ENCODE assay signal across 29 cellular contexts in the genomic region with DNA sequence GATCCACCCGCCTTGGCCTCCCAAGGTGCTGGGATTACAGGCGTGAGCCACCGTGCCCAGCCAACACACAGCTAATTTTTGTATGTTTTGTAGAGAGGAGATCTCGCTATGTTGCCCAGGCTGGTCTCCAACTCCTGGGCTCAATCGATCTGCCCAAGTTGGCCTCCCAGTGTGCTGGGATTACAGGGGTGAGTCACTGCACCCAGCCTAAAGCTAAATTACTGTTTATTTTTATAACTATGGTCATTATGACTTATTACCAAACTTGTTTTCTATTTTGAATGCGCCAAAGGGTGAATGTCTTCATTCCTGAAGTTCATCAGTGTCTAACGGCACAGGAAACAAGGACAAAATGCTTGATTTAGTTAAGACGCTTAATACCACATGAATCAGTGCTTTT. TPM values are rescaled to one million over a fixed set of nuclear protein-coding genes. Genes with fewer than 3 reads are reported as not detected.
"Had no signal": no experiment of that assay in that cellular context is flagged by ENCODE, and none has a peak within 500 bp of the region (broad histone marks: within the 10 kb centered on the region; RNA-seq: fewer than 3 reads in every experiment).

No MANE protein-coding gene starts in this region.

- H3K4me3 ChIP-seq: coronary artery, esophagus squamous epithelium, gastroesophageal sphincter, heart left ventricle, left lung, neural progenitor cell, right atrium auricular region, smooth muscle cell, testis, tibial artery had no signal

- H3K36me3 ChIP-seq: esophagus squamous epithelium, gastroesophageal sphincter, heart left ventricle, left lung, neural progenitor cell, right atrium auricular region, tibial artery had no signal

- H3K36me3 Mint-ChIP-seq: naive thymus-derived CD4-positive, alpha-beta T cell; neural progenitor cell; stimulated activated effector memory CD8-positive, alpha-beta T cell treated with anti-CD3 and anti-CD28 coated beads, Interleukin-12 subunit alpha, Interleukin-12 subunit beta, amount 100 ng/mL, for 72 hours; type B pancreatic cell had no signal

- H3K4me2 ChIP-seq: neural progenitor cell, smooth muscle cell had no signal

- H3K27ac Mint-ChIP-seq: naive thymus-derived CD4-positive, alpha-beta T cell; nephron; neural progenitor cell; progenitor cell of endocrine pancreas; stimulated activated effector memory CD8-positive, alpha-beta T cell treated with anti-CD3 and anti-CD28 coated beads, Interleukin-12 subunit alpha, Interleukin-12 subunit beta, amount 100 ng/mL, for 72 hours; type B pancreatic cell had no signal

- H3K4me1 ChIP-seq: esophagus squamous epithelium, foreskin keratinocyte, gastroesophageal sphincter, heart left ventricle, left lung, neural progenitor cell, parathyroid adenoma, right atrium auricular region, tibial artery had no signal

- H3K9me3 ChIP-seq: esophagus squamous epithelium, gastroesophageal sphincter, heart left ventricle, left lung, right atrium auricular region, testis, tibial artery had no signal

- H3K9ac ChIP-seq: neural progenitor cell, parathyroid adenoma had no signal

- H3K4me3 Mint-ChIP-seq: naive thymus-derived CD4-positive, alpha-beta T cell; nephron; neural progenitor cell; stimulated activated effector memory CD8-positive, alpha-beta T cell treated with anti-CD3 and anti-CD28 coated beads, Interleukin-12 subunit alpha, Interleukin-12 subunit beta, amount 100 ng/mL, for 72 hours; type B pancreatic cell had no signal

- H2AFZ ChIP-seq: neural progenitor cell, parathyroid adenoma had no signal

- H3K4me1 Mint-ChIP-seq: naive thymus-derived CD4-positive, alpha-beta T cell; neural progenitor cell; stimulated activated effector memory CD8-positive, alpha-beta T cell treated with anti-CD3 and anti-CD28 coated beads, Interleukin-12 subunit alpha, Interleukin-12 subunit beta, amount 100 ng/mL, for 72 hours had no signal

- H3K27ac ChIP-seq: coronary artery, esophagus squamous epithelium, foreskin keratinocyte, gastroesophageal sphincter, heart left ventricle, left lung, neural progenitor cell, parathyroid adenoma, right atrium auricular region, testis, tibial artery had no signal

- DNase-seq: dermis blood vessel endothelial cell; effector memory CD4-positive, alpha-beta T cell; erythroblast; esophagus squamous epithelium; foreskin keratinocyte; heart left ventricle; hippocampal formation; left cardiac atrium; left lung; mesendoderm; midbrain; naive thymus-derived CD4-positive, alpha-beta T cell; stimulated activated CD4-positive, alpha-beta T cell treated with anti-CD3 and anti-CD28 coated beads, Interleukin-12 subunit alpha, Interleukin-12 subunit beta, amount 100 ng/mL, for 4 hours; stimulated activated CD4-positive, alpha-beta T cell treated with anti-CD3 and anti-CD28 coated beads, Interleukin-2, amount 100 ng/mL, for 24 hours; stimulated activated CD4-positive, alpha-beta T cell treated with anti-CD3 and anti-CD28 coated beads, Interleukin-4, amount 100 ng/mL, for 24 hours; stimulated activated naive CD8-positive, alpha-beta T cell treated with anti-CD3 and anti-CD28 coated beads, Interleukin-15, Interleukin-2, amounts not matched to agents 100 U/mL and 50 U/mL, for 24 hours; substantia nigra; tibial artery had no signal

- H3K27me3 ChIP-seq: foreskin keratinocyte, neural progenitor cell, right atrium auricular region, testis had no signal

- H3K9me3 Mint-ChIP-seq: naive thymus-derived CD4-positive, alpha-beta T cell; nephron; stimulated activated effector memory CD8-positive, alpha-beta T cell treated with anti-CD3 and anti-CD28 coated beads, Interleukin-12 subunit alpha, Interleukin-12 subunit beta, amount 100 ng/mL, for 72 hours had no signal

- H3K27me3 Mint-ChIP-seq: progenitor cell of endocrine pancreas, type B pancreatic cell had no signal

- H3K79me2 ChIP-seq: parathyroid adenoma had no signal

RNA-seq across cellular contexts. Expression of gene GREB1L, which starts 38.9 kb away (rescaled TPM):
- total RNA-seq: naive thymus-derived CD4-positive, alpha-beta T cell had no signal
